In genomic region chr3:15094187-15094875, GRCh38 we compare ENCODE assay signal across 15 cellular contexts.
"Had no signal": no experiment of that assay in that cellular context is flagged by ENCODE, and none has a peak within 500 bp of the region (broad histone marks: within the 10 kb centered on the region; RNA-seq: fewer than 3 reads in every experiment).

No MANE protein-coding gene starts in this region.

- H3K4me3 ChIP-seq: colonic mucosa, heart right ventricle, mucosa of descending colon, ovary, right atrium auricular region, testis had no signal

- ATAC-seq: heart right ventricle; mucosa of descending colon; naive thymus-derived CD8-positive, alpha-beta T cell; stimulated activated effector memory CD8-positive, alpha-beta T cell treated with anti-CD3 and anti-CD28 coated beads, Interleukin-12 subunit alpha, Interleukin-12 subunit beta, amount 100 ng/mL, for 72 hours; stimulated activated naive CD8-positive, alpha-beta T cell treated with anti-CD3 and anti-CD28 coated beads, Interleukin-15, Interleukin-2, amounts not matched to agents 100 U/mL and 50 U/mL, for 24 hours had no signal

- H3K4me1 ChIP-seq: colonic mucosa had no signal

- H3K27ac ChIP-seq: colonic mucosa, ovary, right atrium auricular region had no signal

- H3K36me3 ChIP-seq: colonic mucosa, ovary had no signal

- H3K9me3 ChIP-seq: colonic mucosa, heart right ventricle, mucosa of descending colon, ovary, right atrium auricular region, testis had no signal

- H3K27me3 ChIP-seq: colonic mucosa, heart right ventricle, ovary, right atrium auricular region, testis had no signal

- DNase-seq: colonic mucosa; effector CD4-positive, alpha-beta T cell; endodermal cell; heart right ventricle; hypothalamus; kidney glomerular epithelial cell; mucosa of descending colon; naive thymus-derived CD8-positive, alpha-beta T cell; ovary; stimulated activated CD4-positive, alpha-beta T cell treated with anti-CD3 and anti-CD28 coated beads, Interleukin-4, amount 100 ng/mL, for 1 hour; stimulated activated CD8-positive, alpha-beta memory T cell treated with anti-CD3 and anti-CD28 coated beads, Interleukin-4, amount 100 ng/mL, for 48 hours; stimulated activated naive CD8-positive, alpha-beta T cell treated with anti-CD3 and anti-CD28 coated beads, Interleukin-15, Interleukin-2, amounts not matched to agents 100 U/mL and 50 U/mL, for 24 hours; testis had no signal
